Comparison of ENCODE assay signal across 11 cellular contexts in the genomic region with DNA sequence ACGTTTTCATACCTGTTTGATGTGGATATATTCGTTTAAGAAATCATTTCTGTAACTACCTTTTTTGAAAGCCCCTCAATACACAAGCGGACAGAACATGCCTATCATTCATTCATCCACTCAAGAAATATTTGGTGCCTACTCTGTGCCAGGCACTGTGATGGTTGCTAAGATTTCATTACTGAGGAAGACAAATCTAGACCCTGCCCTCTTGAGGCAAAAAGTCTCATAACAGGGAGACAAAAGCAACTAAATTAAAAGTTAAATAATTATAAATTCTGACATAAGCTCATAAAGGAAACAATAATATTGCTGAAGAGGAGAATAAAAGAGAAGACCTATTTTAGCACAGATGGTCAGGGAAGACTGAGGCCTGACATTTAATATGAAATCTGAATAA.
DNase-seq lines count a peak whose midpoint lies in the region; ATAC-seq and TF ChIP-seq lines count a peak whose summit lies in the region.
"Had no signal": no experiment of that assay in that cellular context is flagged by ENCODE, and none has a peak within 500 bp of the region (broad histone marks: within the 10 kb centered on the region; RNA-seq: fewer than 3 reads in every experiment).

No MANE protein-coding gene starts in this region.

- H3K36me3 Mint-ChIP-seq in endodermal cell (ENCODE audit: low read depth) (no peaks in the 10 kb centered on the region), osteocyte (ENCODE audit: unreplicated experiment) (no peaks in the 10 kb centered on the region)

- H3K27ac Mint-ChIP-seq in endodermal cell (no peak overlapping the region), osteocyte (ENCODE audit: unreplicated experiment) (no peak overlapping the region)

- no peaks in the 10 kb centered on the region for H3K4me1 ChIP-seq in endodermal cell (ENCODE audit: control insufficient read depth, insufficient read depth, low read length)
- H3K4me1 ChIP-seq: suprapubic skin had no signal

- no peak overlapping the region for H3K9ac ChIP-seq in endodermal cell (ENCODE audit: extremely low read depth, low read length, poor library complexity, severe bottlenecking)

- H3K9me3 ChIP-seq in endodermal cell (ENCODE audit: control insufficient read depth, low read length) = no peaks in the 10 kb centered on the region
- H3K9me3 ChIP-seq: suprapubic skin had no signal

- no peak overlapping the region for H3K4me3 ChIP-seq in endodermal cell (ENCODE audit: low read length)
- H3K4me3 ChIP-seq: suprapubic skin had no signal

- no peaks in the 10 kb centered on the region for H3K36me3 ChIP-seq in endodermal cell (ENCODE audit: control insufficient read depth, insufficient read depth, low read length)
- H3K36me3 ChIP-seq: suprapubic skin had no signal

- TF ChIP-seq CTCF in endodermal cell (conservative IDR thresholded peaks at IDR 0.05) (peak; percentile 64), osteocyte (IDR thresholded peaks at IDR 0.05) (peak; percentile 42)

- H3K4me1 Mint-ChIP-seq in endodermal cell (no peaks in the 10 kb centered on the region), osteocyte (ENCODE audit: unreplicated experiment) (no peaks in the 10 kb centered on the region)

- no peak for ATAC-seq in GM21737 (IDR thresholded peaks at IDR 0.05; ENCODE audit: unreplicated experiment)

- DNase-seq in GM03348 (ENCODE audit: low spot score) = peak; percentile 11
- DNase-seq in NAMALWA (ENCODE audit: low spot score) = peak; percentile 21
- no peak for DNase-seq in endodermal cell
- no peak for DNase-seq in osteocyte (ENCODE audit: extremely low spot score, unreplicated experiment)
- no peak for DNase-seq in iPS-NIHi11 (ENCODE audit: low spot score)
- no peak for DNase-seq in stimulated activated CD4-positive, alpha-beta T cell treated with anti-CD3 and anti-CD28 coated beads, Interleukin-2, amount 100 ng/mL, for 24 hours
- DNase-seq in activated gamma-delta T cell treated with Interleukin-2 at 50 U/mL for 16 hours = no peak
- DNase-seq: KG1; stimulated activated CD4-positive, alpha-beta T cell treated with anti-CD3 and anti-CD28 coated beads, Interleukin-4, amount 100 ng/mL, for 24 hours had no signal

- H3K27me3 ChIP-seq in endodermal cell (ENCODE audit: control insufficient read depth, insufficient read depth, low read length, poor library complexity, severe bottlenecking) = no peaks in the 10 kb centered on the region
- H3K27me3 ChIP-seq: suprapubic skin had no signal

- no peak overlapping the region for H3K4me3 Mint-ChIP-seq in endodermal cell
- no peak overlapping the region for H3K4me3 Mint-ChIP-seq in osteocyte (ENCODE audit: unreplicated experiment)

- H3K27ac ChIP-seq in endodermal cell (ENCODE audit: low read depth, low read length) = no peak overlapping the region
- H3K27ac ChIP-seq: suprapubic skin had no signal

- WGBS in endodermal cell (ENCODE audit: insufficient coverage in 1 of 2, insufficient read length in 1 of 2), 2 experiments = 69% methylated on average over 3 of the region's 3 CpGs; no CpG with 5 or more reads in 1 of the 2 experiments

- H3K9me3 Mint-ChIP-seq in endodermal cell (no peaks in the 10 kb centered on the region), osteocyte (ENCODE audit: unreplicated experiment) (no peaks in the 10 kb centered on the region)

- H3K27me3 Mint-ChIP-seq in endodermal cell (ENCODE audit: insufficient read depth) (no peaks in the 10 kb centered on the region), osteocyte (ENCODE audit: unreplicated experiment) (peaks cover 4% of the 10 kb centered on the region)

Comparison
In these comparisons a context has a peak if more than half of its experiments do, and no peak if none do; other contexts are left out.
1. DNase-seq: peak in GM03348 (single experiment) and NAMALWA (single experiment); none in endodermal cell (single experiment), osteocyte (single experiment), iPS-NIHi11 (single experiment), stimulated activated CD4-positive, alpha-beta T cell treated with anti-CD3 and anti-CD28 coated beads, Interleukin-2, amount 100 ng/mL, for 24 hours (0 of 2) and activated gamma-delta T cell treated with Interleukin-2 at 50 U/mL for 16 hours (single experiment).